In genomic region chr11:94130589-94131362, GRCh38 we compare ENCODE assay signal across 9 cellular contexts. TPM values are rescaled to one million over a fixed set of nuclear protein-coding genes. Genes with fewer than 3 reads are reported as not detected.
DNase-seq lines count a peak whose midpoint lies in the region; ATAC-seq and TF ChIP-seq lines count a peak whose summit lies in the region.
"Had no signal": no experiment of that assay in that cellular context is flagged by ENCODE, and none has a peak within 500 bp of the region (broad histone marks: within the 10 kb centered on the region; RNA-seq: fewer than 3 reads in every experiment).

No MANE protein-coding gene starts in this region.

- intact Hi-C loops in activated CD4-positive, alpha-beta T cell treated with anti-CD3 and anti-CD28 coated beads, Interleukin-2, amount 10 ng/mL, durations not matched to agents 24 days and 14 days (cut with micrococcal nuclease): loop anchor here (10.0 kb wide), 3 partner anchors 466 to 936 kb away; partner anchors contain the start of genes CEP295 and SLC36A4

- H3K4me3 ChIP-seq in Peyer's patch (peak overlapping the region in 2 of 4 donors; percentile 81 to 88), fibroblast of villous mesenchyme (ENCODE audit: low read depth, low read length) (peak overlapping the region; percentile 74)

- TF ChIP-seq CTCF in Peyer's patch (IDR thresholded peaks at IDR 0.05): no peak
- TF ChIP-seq CTCF in fibroblast of villous mesenchyme (IDR thresholded peaks at IDR 0.05; ENCODE audit: insufficient read depth, low read depth, low read length): no peak

- peaks cover 2% of the 10 kb centered on the region for H3K36me3 Mint-ChIP-seq in activated CD4-positive, alpha-beta T cell treated with anti-CD3 and anti-CD28 coated beads, Interleukin-2, amount 10 ng/mL, durations not matched to agents 24 days and 14 days (ENCODE audit: low read depth)

- peak; percentile 82 for DNase-seq in ELR (ENCODE audit: low read depth)
- no peak for DNase-seq in Peyer's patch
- peak; percentile 97 for DNase-seq in fibroblast of villous mesenchyme (ENCODE audit: low read depth)
- peak; percentile 85 for DNase-seq in renal cortical epithelial cell (ENCODE audit: low read depth)
- DNase-seq in Ammon's horn (ENCODE audit: low spot score): no peak
- no peak for DNase-seq in activated CD4-positive, alpha-beta T cell treated with anti-CD3 and anti-CD28 coated beads, Interleukin-2, amount 10 ng/mL, durations not matched to agents 24 days and 14 days
- DNase-seq: stimulated activated CD4-positive, alpha-beta T cell treated with anti-CD3 and anti-CD28 coated beads, Interleukin-4, amount 100 ng/mL, for 24 hours had no signal

- H3K27me3 ChIP-seq in Peyer's patch: no peaks in the 10 kb centered on the region

- no peak overlapping the region for H3K27ac Mint-ChIP-seq in activated CD4-positive, alpha-beta T cell treated with anti-CD3 and anti-CD28 coated beads, Interleukin-2, amount 10 ng/mL, durations not matched to agents 24 days and 14 days

- H3K4me3 Mint-ChIP-seq in activated CD4-positive, alpha-beta T cell treated with anti-CD3 and anti-CD28 coated beads, Interleukin-2, amount 10 ng/mL, durations not matched to agents 24 days and 14 days: no peak overlapping the region

- no peaks in the 10 kb centered on the region for H3K36me3 ChIP-seq in Peyer's patch

- peaks cover 38% of the 10 kb centered on the region for H3K4me1 Mint-ChIP-seq in activated CD4-positive, alpha-beta T cell treated with anti-CD3 and anti-CD28 coated beads, Interleukin-2, amount 10 ng/mL, durations not matched to agents 24 days and 14 days

- ATAC-seq in GM19397 (IDR thresholded peaks at IDR 0.05; ENCODE audit: unreplicated experiment): no peak
- no peak for ATAC-seq in HG02763 (IDR thresholded peaks at IDR 0.05; ENCODE audit: unreplicated experiment)

- H3K27ac ChIP-seq in Peyer's patch: peak overlapping the region; percentile 86 to 98 (median 92)

- H3K4me1 ChIP-seq in Peyer's patch: peaks cover 0 to 44% (median 8%) of the 10 kb centered on the region in 4 donors

- no peak for TF ChIP-seq POLR2A in Peyer's patch (IDR thresholded peaks at IDR 0.05)

- no peaks in the 10 kb centered on the region for H3K27me3 Mint-ChIP-seq in activated CD4-positive, alpha-beta T cell treated with anti-CD3 and anti-CD28 coated beads, Interleukin-2, amount 10 ng/mL, durations not matched to agents 24 days and 14 days

- H3K9me3 Mint-ChIP-seq in activated CD4-positive, alpha-beta T cell treated with anti-CD3 and anti-CD28 coated beads, Interleukin-2, amount 10 ng/mL, durations not matched to agents 24 days and 14 days: no peaks in the 10 kb centered on the region

- H3K9me3 ChIP-seq in Peyer's patch: no peaks in the 10 kb centered on the region

RNA-seq across cellular contexts. Expression of gene PANX1, which starts 2.1 kb away (rescaled TPM):
- total RNA-seq in Peyer's patch (10 to 100 TPM in 1 of 4 donors, 1 to 10 TPM in 3; 5.8 to 10.9 (median 8.6) TPM), fibroblast of villous mesenchyme (87.9 and 92.4 TPM in 2 replicates), renal cortical epithelial cell (52.5 and 79.5 TPM in 2 replicates)
- total RNA-seq in activated CD4-positive, alpha-beta T cell treated with anti-CD3 and anti-CD28 coated beads, Interleukin-2, amount 10 ng/mL, durations not matched to agents 24 days and 14 days: 19.7 and 20.5 TPM in 2 replicates

Comparison
In these comparisons a context has a peak if more than half of its experiments do, and no peak if none do; other contexts are left out.
1. DNase-seq: peak in ELR (single experiment), fibroblast of villous mesenchyme (single experiment) and renal cortical epithelial cell (single experiment); none in Peyer's patch (0 of 3), Ammon's horn (single experiment) and activated CD4-positive, alpha-beta T cell treated with anti-CD3 and anti-CD28 coated beads, Interleukin-2, amount 10 ng/mL, durations not matched to agents 24 days and 14 days (single experiment).